In the genomic region with DNA sequence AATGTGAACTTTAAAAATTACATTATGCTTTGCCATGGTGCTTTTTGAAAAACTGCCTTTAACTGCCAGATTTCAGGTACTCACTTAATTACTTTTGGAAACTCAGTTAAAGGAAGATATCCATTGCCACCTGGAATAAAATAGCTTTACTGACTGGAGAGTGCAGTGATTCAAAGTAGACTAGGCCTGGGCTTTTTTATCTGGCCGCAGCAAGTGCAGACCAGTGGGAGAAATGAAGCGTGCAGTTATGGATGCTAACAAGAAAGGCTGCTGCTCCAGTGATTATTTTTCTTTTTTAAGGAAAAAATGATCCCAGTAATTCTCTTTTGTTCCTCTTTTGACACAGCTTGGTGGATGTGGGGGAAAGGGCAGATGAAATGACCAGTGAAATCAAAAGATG, we compare ENCODE assay signal across 9 cellular contexts.
DNase-seq lines count a peak whose midpoint lies in the region; ATAC-seq lines count a peak whose summit lies in the region.
"Had no signal": no experiment of that assay in that cellular context is flagged by ENCODE, and none has a peak within 500 bp of the region (broad histone marks: within the 10 kb centered on the region; RNA-seq: fewer than 3 reads in every experiment).

No MANE protein-coding gene starts in this region.

- peak overlapping the region; percentile 27 for H3K27ac Mint-ChIP-seq in stimulated activated naive CD8-positive, alpha-beta T cell treated with anti-CD3 and anti-CD28 coated beads, Interleukin-15, Interleukin-2, amounts not matched to agents 100 ng/mL and 50 ng/mL, for 24 hours

- peaks cover 43% of the 10 kb centered on the region for H3K4me1 Mint-ChIP-seq in stimulated activated naive CD8-positive, alpha-beta T cell treated with anti-CD3 and anti-CD28 coated beads, Interleukin-15, Interleukin-2, amounts not matched to agents 100 ng/mL and 50 ng/mL, for 24 hours (ENCODE audit: low read depth)

- peak overlapping the region; percentile 76 for H3K4me3 Mint-ChIP-seq in stimulated activated naive CD8-positive, alpha-beta T cell treated with anti-CD3 and anti-CD28 coated beads, Interleukin-15, Interleukin-2, amounts not matched to agents 100 ng/mL and 50 ng/mL, for 24 hours

- no peaks in the 10 kb centered on the region for H3K36me3 Mint-ChIP-seq in stimulated activated naive CD8-positive, alpha-beta T cell treated with anti-CD3 and anti-CD28 coated beads, Interleukin-15, Interleukin-2, amounts not matched to agents 100 ng/mL and 50 ng/mL, for 24 hours (ENCODE audit: low read depth)

- peak overlapping the region; percentile 98 for H3K27ac ChIP-seq in caudate nucleus (ENCODE audit: low read depth, low read length)

- ATAC-seq in stimulated activated naive CD8-positive, alpha-beta T cell treated with anti-CD3 and anti-CD28 coated beads, Interleukin-15, Interleukin-2, amounts not matched to agents 100 U/mL and 50 U/mL, for 24 hours: no peak
- no peak for ATAC-seq in GM18520 (IDR thresholded peaks at IDR 0.05; ENCODE audit: unreplicated experiment)

- H3K9ac ChIP-seq in mucosa of stomach (ENCODE audit: low read length): peak overlapping the region; percentile 77

- H3K4me1 ChIP-seq in mucosa of stomach (ENCODE audit: control insufficient read depth, insufficient read depth, low read length): peaks cover 61% of the 10 kb centered on the region

- H3K27me3 ChIP-seq in mucosa of stomach (ENCODE audit: control insufficient read depth, insufficient read depth, low read length): no peaks in the 10 kb centered on the region

- no peaks in the 10 kb centered on the region for H3K36me3 ChIP-seq in mucosa of stomach (ENCODE audit: control insufficient read depth, insufficient read depth, low read length)

- peaks cover 3% of the 10 kb centered on the region for H3K27me3 Mint-ChIP-seq in stimulated activated naive CD8-positive, alpha-beta T cell treated with anti-CD3 and anti-CD28 coated beads, Interleukin-15, Interleukin-2, amounts not matched to agents 100 ng/mL and 50 ng/mL, for 24 hours

- DNase-seq in stimulated activated naive CD8-positive, alpha-beta T cell treated with anti-CD3 and anti-CD28 coated beads, Interleukin-15, Interleukin-2, amounts not matched to agents 100 U/mL and 50 U/mL, for 24 hours: no peak
- DNase-seq in caudate nucleus (lab: John Stamatoyannopoulos, UW): no peak
- DNase-seq in germinal center (ENCODE audit: low spot score): no peak
- DNase-seq in NCI-H187 treated with DMSO at 0.1 percent for 48 hours (lab: John Stamatoyannopoulos, UW): no peak
- no peak for DNase-seq in iPS-NIHi7 (ENCODE audit: extremely low spot score)
- DNase-seq: NCI-H187 had no signal

- no peaks in the 10 kb centered on the region for H3K9me3 Mint-ChIP-seq in stimulated activated naive CD8-positive, alpha-beta T cell treated with anti-CD3 and anti-CD28 coated beads, Interleukin-15, Interleukin-2, amounts not matched to agents 100 ng/mL and 50 ng/mL, for 24 hours

- H3K4me3 ChIP-seq in mucosa of stomach (ENCODE audit: low read length): peak overlapping the region; percentile 37

- H3K9me3 ChIP-seq in mucosa of stomach (ENCODE audit: control insufficient read depth, low read length): no peaks in the 10 kb centered on the region
